13 cellular contexts compared by ENCODE assay signal in the genomic region with DNA sequence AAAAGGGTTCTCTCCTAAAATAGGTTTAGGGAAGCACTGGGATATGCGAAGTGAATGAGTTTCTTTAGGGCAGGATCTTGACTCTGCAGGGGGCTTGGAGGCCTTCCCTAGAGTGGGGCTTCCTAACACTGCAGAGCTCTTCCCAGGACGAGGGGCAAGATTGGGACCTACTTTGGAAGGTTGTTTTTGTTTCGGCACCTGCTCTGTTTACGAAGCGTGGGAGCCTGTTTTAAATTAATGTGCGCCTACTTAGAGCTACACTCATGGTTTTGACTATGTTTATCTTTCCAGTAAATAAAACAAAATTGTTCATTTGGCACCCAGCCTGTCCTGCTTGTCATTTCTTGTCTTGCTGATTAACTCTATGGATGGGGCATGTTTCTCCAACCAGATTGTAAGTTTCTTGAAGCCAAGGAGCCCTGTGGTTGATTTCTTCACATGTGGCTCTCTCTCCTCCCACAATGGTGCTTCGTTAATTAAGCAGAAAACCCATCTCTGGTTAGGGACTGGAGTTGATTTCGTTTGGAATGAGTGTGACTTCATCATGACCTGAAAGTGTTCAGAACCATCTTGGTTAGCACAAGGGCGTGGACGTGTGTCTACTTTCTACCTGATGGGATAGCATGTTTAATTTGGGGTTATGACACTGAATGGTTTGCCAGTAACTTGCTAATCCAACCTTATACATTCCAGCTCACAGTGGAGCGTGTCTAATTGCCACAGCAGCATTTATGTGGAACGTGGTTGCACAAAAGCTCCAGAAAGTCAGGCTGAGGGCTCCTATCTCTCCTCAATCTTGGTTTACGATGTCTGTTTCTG.
DNase-seq lines count a peak whose midpoint lies in the region; ATAC-seq and TF ChIP-seq lines count a peak whose summit lies in the region.
"Had no signal": no experiment of that assay in that cellular context is flagged by ENCODE, and none has a peak within 500 bp of the region (broad histone marks: within the 10 kb centered on the region; RNA-seq: fewer than 3 reads in every experiment).

No MANE protein-coding gene starts in this region.

- H3K27ac Mint-ChIP-seq in effector memory CD8-positive, alpha-beta T cell, result no peak overlapping the region
- H3K27ac Mint-ChIP-seq in activated T-helper 2 cell treated with anti-CD3 and anti-CD28 coated beads, Interferon-gamma antibody, Interleukin-2, Interleukin-4, amounts not matched to agents 10 μg/mL and 5 μg/mL and 100 μg/mL, durations not matched to agents 14 hours and 24 hours and 36 hours, result no peak overlapping the region
- H3K27ac Mint-ChIP-seq: activated CD8-positive, alpha-beta T cell treated with anti-CD3 and anti-CD28 coated beads for 36 hours; activated naive CD4-positive, alpha-beta T cell treated with anti-CD3 and anti-CD28 coated beads, Interleukin-2, amount 50 U/mL, for 72 hours; naive B cell had no signal

- intact Hi-C loops in right cardiac atrium (cut with DNase I) (no loop called here), aorta (cut with DNase I) (loop anchor here in 1 of 2 donors (5.0 kb wide), 1 partner anchor 96 kb away; a partner anchor contains a TSS)
- intact Hi-C loops in activated T-helper 2 cell treated with anti-CD3 and anti-CD28 coated beads, Interferon-gamma antibody, Interleukin-2, Interleukin-4, amounts not matched to agents 10 μg/mL and 5 μg/mL and 100 μg/mL, durations not matched to agents 14 hours and 24 hours and 36 hours (cut with micrococcal nuclease), result no loop called here

- H3K4me1 ChIP-seq in cardiac muscle cell (ENCODE audit: low read depth) (peaks cover 18% of the 10 kb centered on the region), right cardiac atrium (ENCODE audit: control insufficient read depth, insufficient read depth, low read length) (peaks cover 16% of the 10 kb centered on the region), mesodermal cell (ENCODE audit: control insufficient read depth, insufficient read depth, low read length, poor library complexity, severe bottlenecking) (peaks cover 41% of the 10 kb centered on the region), aorta (ENCODE audit: control insufficient read depth in 1 of 2, insufficient read depth in 2 of 2, low read length in 2 of 2) (peaks cover 11 to 12% of the 10 kb centered on the region in 2 donors)

- DNase-seq in cardiac muscle cell (ENCODE audit: low read depth in 1 of 2, low spot score in 1 of 2) (no peak), right cardiac atrium (no peak), coronary artery (ENCODE audit: low spot score) (no peak), aorta (no peak), T-helper 2 cell (no peak)
- DNase-seq in effector memory CD8-positive, alpha-beta T cell, result no peak
- DNase-seq in activated T-helper 2 cell treated with anti-CD3 and anti-CD28 coated beads, Interferon-gamma antibody, Interleukin-2, Interleukin-4, amounts not matched to agents 10 μg/mL and 5 μg/mL and 100 μg/mL, durations not matched to agents 14 hours and 24 hours and 36 hours (ENCODE audit: low spot score), result no peak
- DNase-seq: activated CD8-positive, alpha-beta T cell treated with anti-CD3 and anti-CD28 coated beads for 36 hours; MM.1S; naive B cell; stimulated activated CD4-positive, alpha-beta T cell treated with anti-CD3 and anti-CD28 coated beads, Interleukin-15, amount 100 ng/mL, for 24 hours had no signal

- H3K27me3 Mint-ChIP-seq in effector memory CD8-positive, alpha-beta T cell, result peaks cover 0 to under 1% of the 10 kb centered on the region in 2 donors
- H3K27me3 Mint-ChIP-seq in activated T-helper 2 cell treated with anti-CD3 and anti-CD28 coated beads, Interferon-gamma antibody, Interleukin-2, Interleukin-4, amounts not matched to agents 10 μg/mL and 5 μg/mL and 100 μg/mL, durations not matched to agents 14 hours and 24 hours and 36 hours (ENCODE audit: low read depth), result peaks cover 6% of the 10 kb centered on the region

- H3K4me3 ChIP-seq in cardiac muscle cell (no peak overlapping the region), right cardiac atrium (ENCODE audit: low read length) (no peak overlapping the region), coronary artery (peak overlapping the region; percentile 23), mesodermal cell (ENCODE audit: extremely low read depth, insufficient read depth, low read length, poor library complexity, severe bottlenecking) (no peak overlapping the region), aorta (ENCODE audit: low read length in 2 of 2) (no peak overlapping the region)

- TF ChIP-seq CTCF in cardiac muscle cell (IDR thresholded peaks at IDR 0.05; ENCODE audit: low read depth, low read length) (no peak), coronary artery (IDR thresholded peaks at IDR 0.05) (no peak)

- H3K36me3 ChIP-seq in cardiac muscle cell (no peaks in the 10 kb centered on the region), mesodermal cell (ENCODE audit: control insufficient read depth, insufficient read depth, low read length) (peaks cover 22% of the 10 kb centered on the region), aorta (ENCODE audit: control insufficient read depth in 1 of 2, insufficient read depth in 2 of 2, low read length in 1 of 2) (no peaks in the 10 kb centered on the region)

- H3K4me1 Mint-ChIP-seq in effector memory CD8-positive, alpha-beta T cell (ENCODE audit: low read depth in 2 of 2), result peaks cover 18 to 29% of the 10 kb centered on the region in 2 donors
- H3K4me1 Mint-ChIP-seq in activated T-helper 2 cell treated with anti-CD3 and anti-CD28 coated beads, Interferon-gamma antibody, Interleukin-2, Interleukin-4, amounts not matched to agents 10 μg/mL and 5 μg/mL and 100 μg/mL, durations not matched to agents 14 hours and 24 hours and 36 hours (ENCODE audit: low read depth), result no peaks in the 10 kb centered on the region

- H3K9me3 ChIP-seq in cardiac muscle cell (ENCODE audit: low read depth), result no peaks in the 10 kb centered on the region
- H3K9me3 ChIP-seq in right cardiac atrium (ENCODE audit: control insufficient read depth, low read length), result no peaks in the 10 kb centered on the region
- no peaks in the 10 kb centered on the region for H3K9me3 ChIP-seq in mesodermal cell (ENCODE audit: control insufficient read depth, low read length)
- H3K9me3 ChIP-seq in aorta (ENCODE audit: control insufficient read depth, low read length), result no peaks in the 10 kb centered on the region

- H3K27ac ChIP-seq in cardiac muscle cell (peak overlapping the region; percentile 61), right cardiac atrium (ENCODE audit: low read length) (no peak overlapping the region), coronary artery (peak overlapping the region; percentile 65 to 83), mesodermal cell (ENCODE audit: low read depth, low read length, severe bottlenecking) (peak overlapping the region; percentile 7), aorta (ENCODE audit: low read depth in 1 of 2, low read length in 2 of 2) (peak overlapping the region; percentile 50 to 84)

- H3K4me3 Mint-ChIP-seq in effector memory CD8-positive, alpha-beta T cell, result no peak overlapping the region
- no peak overlapping the region for H3K4me3 Mint-ChIP-seq in activated T-helper 2 cell treated with anti-CD3 and anti-CD28 coated beads, Interferon-gamma antibody, Interleukin-2, Interleukin-4, amounts not matched to agents 10 μg/mL and 5 μg/mL and 100 μg/mL, durations not matched to agents 14 hours and 24 hours and 36 hours (ENCODE audit: low read depth)
- H3K4me3 Mint-ChIP-seq: activated CD8-positive, alpha-beta T cell treated with anti-CD3 and anti-CD28 coated beads for 36 hours; naive B cell had no signal

- WGBS in right cardiac atrium, result 86% methylated on average over 13 of the region's 13 CpGs
- 77 to 78% methylated on average over 4 to 9 of the region's 13 CpGs for WGBS in mesodermal cell (ENCODE audit: insufficient coverage in 2 of 2), 2 experiments
- 69% methylated on average over 13 of the region's 13 CpGs for WGBS in aorta, 2 donors

- H3K9me3 Mint-ChIP-seq in effector memory CD8-positive, alpha-beta T cell, result no peaks in the 10 kb centered on the region
- H3K9me3 Mint-ChIP-seq in activated T-helper 2 cell treated with anti-CD3 and anti-CD28 coated beads, Interferon-gamma antibody, Interleukin-2, Interleukin-4, amounts not matched to agents 10 μg/mL and 5 μg/mL and 100 μg/mL, durations not matched to agents 14 hours and 24 hours and 36 hours, result no peaks in the 10 kb centered on the region
- H3K9me3 Mint-ChIP-seq: activated CD8-positive, alpha-beta T cell treated with anti-CD3 and anti-CD28 coated beads for 36 hours had no signal

- no peaks in the 10 kb centered on the region for H3K27me3 ChIP-seq in cardiac muscle cell
- H3K27me3 ChIP-seq in right cardiac atrium (ENCODE audit: control insufficient read depth, insufficient read depth), result no peaks in the 10 kb centered on the region
- H3K27me3 ChIP-seq in aorta (ENCODE audit: control insufficient read depth in 1 of 2, insufficient read depth in 2 of 2, low read length in 1 of 2), result no peaks in the 10 kb centered on the region

- ATAC-seq in right cardiac atrium, result no peak
- ATAC-seq in aorta (ENCODE audit: low FRiP score), result peak; percentile 6
- no peak for ATAC-seq in effector memory CD8-positive, alpha-beta T cell (replicated peaks)
- ATAC-seq: activated CD8-positive, alpha-beta T cell treated with anti-CD3 and anti-CD28 coated beads for 36 hours; activated naive CD4-positive, alpha-beta T cell treated with anti-CD3 and anti-CD28 coated beads, Interleukin-2, amount 50 U/mL, for 72 hours had no signal

- H3K36me3 Mint-ChIP-seq in effector memory CD8-positive, alpha-beta T cell (ENCODE audit: insufficient read depth), result no peaks in the 10 kb centered on the region
- no peaks in the 10 kb centered on the region for H3K36me3 Mint-ChIP-seq in activated T-helper 2 cell treated with anti-CD3 and anti-CD28 coated beads, Interferon-gamma antibody, Interleukin-2, Interleukin-4, amounts not matched to agents 10 μg/mL and 5 μg/mL and 100 μg/mL, durations not matched to agents 14 hours and 24 hours and 36 hours (ENCODE audit: low read depth)
- H3K36me3 Mint-ChIP-seq: activated naive CD4-positive, alpha-beta T cell treated with anti-CD3 and anti-CD28 coated beads, Interleukin-2, amount 50 U/mL, for 72 hours; naive B cell had no signal
